8 cellular contexts compared by ENCODE assay signal in the genomic region with DNA sequence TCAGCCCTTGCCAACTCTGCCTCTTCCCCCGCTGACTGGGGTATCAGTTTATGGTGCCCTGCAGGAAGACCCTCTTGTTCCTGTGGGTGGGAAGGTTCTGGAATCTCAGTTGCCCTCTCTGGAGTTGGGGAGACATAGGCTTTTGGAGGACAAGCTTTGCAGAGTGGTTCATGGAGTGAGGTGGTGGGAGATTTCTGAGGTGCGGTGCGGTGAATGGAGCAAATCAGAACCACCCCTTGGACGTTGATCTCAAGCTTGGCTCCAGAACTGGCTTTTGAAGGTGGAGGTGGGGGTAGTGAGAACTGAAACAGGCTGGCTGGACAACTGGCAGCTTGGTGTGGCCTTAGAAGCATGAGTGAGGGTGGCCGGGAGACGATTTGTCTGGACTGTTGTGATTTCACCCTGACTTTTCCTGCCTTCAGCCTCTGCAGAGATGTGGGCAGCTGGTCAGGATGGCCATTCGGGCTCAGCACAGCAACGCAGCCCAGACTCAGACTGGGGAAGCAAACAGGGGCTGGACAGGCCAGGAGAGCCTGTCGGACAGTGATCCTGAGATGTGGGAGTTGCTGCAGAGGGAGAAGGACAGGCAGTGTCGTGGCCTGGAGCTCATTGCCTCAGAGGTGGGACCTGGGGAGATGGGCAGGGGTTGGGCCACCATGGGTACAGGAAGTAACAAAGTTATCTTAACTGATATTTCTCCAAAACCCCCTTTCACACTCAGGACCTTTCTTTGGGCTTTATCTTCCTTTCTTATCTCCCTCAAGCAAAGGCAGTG. TPM values are rescaled to one million over a fixed set of nuclear protein-coding genes. Genes with fewer than 3 reads are reported as not detected.
DNase-seq lines count a peak whose midpoint lies in the region; ATAC-seq and TF ChIP-seq lines count a peak whose summit lies in the region.

No MANE protein-coding gene starts in this region.

- H3K36me3 Mint-ChIP-seq in activated T-cell treated with anti-CD3 and anti-CD28 coated beads, Interleukin-2, amount 50 U/mL, for 24 hours (ENCODE audit: low read depth) = peaks cover 63% of the 10 kb centered on the region

- ATAC-seq in left lung (no peak), GM18868 (IDR thresholded peaks at IDR 0.05; ENCODE audit: unreplicated experiment) (no peak), GM21528 (IDR thresholded peaks at IDR 0.05; ENCODE audit: low FRiP score, unreplicated experiment) (no peak)

- peaks cover 0 to 43% of the 10 kb centered on the region in 2 donors for H3K36me3 ChIP-seq in left lung
- peaks cover 0 to 40% (median 35%) of the 10 kb centered on the region in 3 donors for H3K36me3 ChIP-seq in tibial artery

- no peak for TF ChIP-seq CTCF in astrocyte of the cerebellum (IDR thresholded peaks at IDR 0.05; ENCODE audit: low read depth, low read length, missing control alignments)
- TF ChIP-seq CTCF in left lung (IDR thresholded peaks at IDR 0.05) = no peak
- no peak for TF ChIP-seq CTCF in tibial artery (IDR thresholded peaks at IDR 0.05)

- H3K4me3 ChIP-seq in astrocyte of the cerebellum (ENCODE audit: low read depth, low read length) (peak overlapping the region; percentile 57), left lung (peak overlapping the region; percentile 56 to 72), tibial artery (peak overlapping the region; percentile 62)

- in situ Hi-C loops in astrocyte of the cerebellum (cut with HindIII; ENCODE audit: low sequenced_read_pairs) = loop anchor here (10.0 kb wide), 1 partner anchor 46 kb away; no protein-coding TSS in a partner anchor

- peak overlapping the region; percentile 99 for H3K4me3 Mint-ChIP-seq in activated T-cell treated with anti-CD3 and anti-CD28 coated beads, Interleukin-2, amount 50 U/mL, for 24 hours

- peaks cover 71% of the 10 kb centered on the region for H3K4me1 Mint-ChIP-seq in activated T-cell treated with anti-CD3 and anti-CD28 coated beads, Interleukin-2, amount 50 U/mL, for 24 hours (ENCODE audit: low read depth)

- H3K27me3 ChIP-seq in left lung (peaks cover 16 to 29% of the 10 kb centered on the region in 2 donors), tibial artery (peaks cover 0 to 17% of the 10 kb centered on the region in 2 donors)

- H3K27ac ChIP-seq in left lung (peak overlapping the region in 1 of 2 donors; percentile 82), tibial artery (peak overlapping the region; percentile 84 to 95)

- peaks cover 23% of the 10 kb centered on the region for H3K27me3 Mint-ChIP-seq in activated T-cell treated with anti-CD3 and anti-CD28 coated beads, Interleukin-2, amount 50 U/mL, for 24 hours

- no peaks in the 10 kb centered on the region for H3K9me3 ChIP-seq in left lung
- H3K9me3 ChIP-seq in tibial artery = no peaks in the 10 kb centered on the region

- H3K9me3 Mint-ChIP-seq in activated T-cell treated with anti-CD3 and anti-CD28 coated beads, Interleukin-2, amount 50 U/mL, for 24 hours = no peaks in the 10 kb centered on the region

- no peak for DNase-seq in activated T-cell treated with anti-CD3 and anti-CD28 coated beads, Interleukin-2, amount 50 U/mL, for 24 hours
- no peak for DNase-seq in activated T-cell treated with anti-CD3 and anti-CD28 coated beads, Interleukin-2, amount 50 U/mL, for 48 hours
- DNase-seq in astrocyte of the cerebellum (ENCODE audit: low read depth) (no peak), left lung (peak in 1 of 2 donors; percentile 65), tibial artery (no peak), midbrain (lab: John Stamatoyannopoulos, UW) (no peak)

- H3K27ac Mint-ChIP-seq in activated T-cell treated with anti-CD3 and anti-CD28 coated beads, Interleukin-2, amount 50 U/mL, for 24 hours = peak overlapping the region; percentile 99

- intact Hi-C loops in left lung (cut with DNase I) = no loop called here
- intact Hi-C loops in tibial artery (cut with DNase I; ENCODE audit: low total_unique reads) = no loop called here

- H3K4me1 ChIP-seq in left lung (peaks cover 0 to 53% of the 10 kb centered on the region in 2 donors), tibial artery (peaks cover 0 to 51% (median 40%) of the 10 kb centered on the region in 4 donors)

RNA-seq across cellular contexts. Expression of a gene that starts 1.1 kb away (rescaled TPM):
- total RNA-seq in left lung = 100 to 1,000 TPM in 1 of 2 donors, 10 to 100 TPM in 1; 64.7 to 116 TPM

RNA-seq across cellular contexts. Expression of a gene that starts 14.0 kb away (rescaled TPM):
- 1 to 10 TPM in 1 of 2 donors, under 1 TPM in 1; 0.93 to 1.0 TPM for total RNA-seq in left lung

RNA-seq across cellular contexts. Expression of a gene that starts 20.4 kb away (rescaled TPM):
- total RNA-seq in left lung = 1 to 10 TPM; 3.4 to 5.0 TPM
